ENCODE assay signal across 1 cellular context in the genomic region with DNA sequence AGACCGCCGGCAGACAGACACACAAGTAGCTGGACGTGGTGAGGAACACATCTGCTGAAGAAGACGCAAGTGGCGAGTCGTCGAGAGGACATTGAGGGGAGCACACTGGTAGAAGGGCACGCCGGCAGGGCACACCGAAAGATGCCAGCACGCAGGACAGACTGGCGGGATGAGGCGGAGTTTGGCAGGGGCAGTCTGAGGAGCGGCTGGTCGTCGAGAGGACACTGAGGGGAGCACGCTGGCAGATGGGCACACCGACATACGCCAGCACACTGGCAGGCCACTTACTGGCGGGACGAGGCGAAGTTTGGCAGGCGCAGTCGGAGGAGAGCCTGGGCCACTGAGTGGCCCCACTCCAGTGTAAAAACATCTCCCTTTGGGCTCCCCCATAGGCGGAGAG.
TF ChIP-seq lines count a peak whose summit lies in the region.

No MANE protein-coding gene starts in this region.

TF ChIP-seq in HepG2, 621 proteins besides CTCF, POLR2A, EP300 and RAD21 (continued from another document):
- TF ChIP-seq, protein P1, sequence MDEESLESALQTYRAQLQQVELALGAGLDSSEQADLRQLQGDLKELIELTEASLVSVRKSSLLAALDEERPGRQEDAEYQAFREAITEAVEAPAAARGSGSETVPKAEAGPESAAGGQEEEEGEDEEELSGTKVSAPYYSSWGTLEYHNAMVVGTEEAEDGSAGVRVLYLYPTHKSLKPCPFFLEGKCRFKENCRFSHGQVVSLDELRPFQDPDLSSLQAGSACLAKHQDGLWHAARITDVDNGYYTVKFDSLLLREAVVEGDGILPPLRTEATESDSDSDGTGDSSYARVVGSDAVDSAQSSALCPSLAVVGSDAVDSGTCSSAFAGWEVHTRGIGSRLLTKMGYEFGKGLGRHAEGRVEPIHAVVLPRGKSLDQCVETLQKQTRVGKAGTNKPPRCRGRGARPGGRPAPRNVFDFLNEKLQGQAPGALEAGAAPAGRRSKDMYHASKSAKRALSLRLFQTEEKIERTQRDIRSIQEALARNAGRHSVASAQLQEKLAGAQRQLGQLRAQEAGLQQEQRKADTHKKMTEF (CRISPR knock-in tag; IDR thresholded peaks at IDR 0.05): no peak
- TF ChIP-seq ZC3H4 (CRISPR knock-in tag; IDR thresholded peaks at IDR 0.05; ENCODE audit: borderline replicate concordance): no peak
- TF ChIP-seq ZNF326 (CRISPR knock-in tag; IDR thresholded peaks at IDR 0.05; ENCODE audit: borderline replicate concordance): no peak
- TF ChIP-seq SOX6 (IDR thresholded peaks at IDR 0.05): no peak
- TF ChIP-seq SOX6 (CRISPR knock-in tag; IDR thresholded peaks at IDR 0.05): no peak
- no peak for TF ChIP-seq STAG1 (CRISPR knock-in tag; IDR thresholded peaks at IDR 0.05)
- no peak for TF ChIP-seq THAP8 (CRISPR knock-in tag; IDR thresholded peaks at IDR 0.05; ENCODE audit: borderline replicate concordance)
- no peak for TF ChIP-seq RAD51 (IDR thresholded peaks at IDR 0.05; ENCODE audit: borderline replicate concordance)
- no peak for TF ChIP-seq ZNF160 (CRISPR knock-in tag; IDR thresholded peaks at IDR 0.05)
- no peak for TF ChIP-seq ZNF296 (CRISPR knock-in tag; conservative IDR thresholded peaks at IDR 0.05)
- TF ChIP-seq, protein P2, sequence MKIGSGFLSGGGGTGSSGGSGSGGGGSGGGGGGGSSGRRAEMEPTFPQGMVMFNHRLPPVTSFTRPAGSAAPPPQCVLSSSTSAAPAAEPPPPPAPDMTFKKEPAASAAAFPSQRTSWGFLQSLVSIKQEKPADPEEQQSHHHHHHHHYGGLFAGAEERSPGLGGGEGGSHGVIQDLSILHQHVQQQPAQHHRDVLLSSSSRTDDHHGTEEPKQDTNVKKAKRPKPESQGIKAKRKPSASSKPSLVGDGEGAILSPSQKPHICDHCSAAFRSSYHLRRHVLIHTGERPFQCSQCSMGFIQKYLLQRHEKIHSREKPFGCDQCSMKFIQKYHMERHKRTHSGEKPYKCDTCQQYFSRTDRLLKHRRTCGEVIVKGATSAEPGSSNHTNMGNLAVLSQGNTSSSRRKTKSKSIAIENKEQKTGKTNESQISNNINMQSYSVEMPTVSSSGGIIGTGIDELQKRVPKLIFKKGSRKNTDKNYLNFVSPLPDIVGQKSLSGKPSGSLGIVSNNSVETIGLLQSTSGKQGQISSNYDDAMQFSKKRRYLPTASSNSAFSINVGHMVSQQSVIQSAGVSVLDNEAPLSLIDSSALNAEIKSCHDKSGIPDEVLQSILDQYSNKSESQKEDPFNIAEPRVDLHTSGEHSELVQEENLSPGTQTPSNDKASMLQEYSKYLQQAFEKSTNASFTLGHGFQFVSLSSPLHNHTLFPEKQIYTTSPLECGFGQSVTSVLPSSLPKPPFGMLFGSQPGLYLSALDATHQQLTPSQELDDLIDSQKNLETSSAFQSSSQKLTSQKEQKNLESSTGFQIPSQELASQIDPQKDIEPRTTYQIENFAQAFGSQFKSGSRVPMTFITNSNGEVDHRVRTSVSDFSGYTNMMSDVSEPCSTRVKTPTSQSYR (CRISPR knock-in tag; IDR thresholded peaks at IDR 0.05; ENCODE audit: borderline replicate concordance): no peak
- no peak for TF ChIP-seq NPAS2 (CRISPR knock-in tag; IDR thresholded peaks at IDR 0.05; ENCODE audit: borderline replicate concordance)
- TF ChIP-seq ZNF510 (CRISPR knock-in tag; IDR thresholded peaks at IDR 0.05; ENCODE audit: low read depth): no peak
- TF ChIP-seq ZBTB4 (CRISPR knock-in tag; IDR thresholded peaks at IDR 0.05; ENCODE audit: borderline replicate concordance): no peak
- TF ChIP-seq TCF12 (IDR thresholded peaks at IDR 0.05): no peak
- no peak for TF ChIP-seq TCF12 (CRISPR knock-in tag; IDR thresholded peaks at IDR 0.05)
- TF ChIP-seq ZNF335 (CRISPR knock-in tag; IDR thresholded peaks at IDR 0.05): no peak
- no peak for TF ChIP-seq FOXM1 (CRISPR knock-in tag; IDR thresholded peaks at IDR 0.05)
- TF ChIP-seq, protein P3, sequence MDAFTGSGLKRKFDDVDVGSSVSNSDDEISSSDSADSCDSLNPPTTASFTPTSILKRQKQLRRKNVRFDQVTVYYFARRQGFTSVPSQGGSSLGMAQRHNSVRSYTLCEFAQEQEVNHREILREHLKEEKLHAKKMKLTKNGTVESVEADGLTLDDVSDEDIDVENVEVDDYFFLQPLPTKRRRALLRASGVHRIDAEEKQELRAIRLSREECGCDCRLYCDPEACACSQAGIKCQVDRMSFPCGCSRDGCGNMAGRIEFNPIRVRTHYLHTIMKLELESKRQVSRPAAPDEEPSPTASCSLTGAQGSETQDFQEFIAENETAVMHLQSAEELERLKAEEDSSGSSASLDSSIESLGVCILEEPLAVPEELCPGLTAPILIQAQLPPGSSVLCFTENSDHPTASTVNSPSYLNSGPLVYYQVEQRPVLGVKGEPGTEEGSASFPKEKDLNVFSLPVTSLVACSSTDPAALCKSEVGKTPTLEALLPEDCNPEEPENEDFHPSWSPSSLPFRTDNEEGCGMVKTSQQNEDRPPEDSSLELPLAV (CRISPR knock-in tag; conservative IDR thresholded peaks at IDR 0.05; ENCODE audit: low read depth): no peak
